ENCODE assay signal across 11 cellular contexts in the genomic region with DNA sequence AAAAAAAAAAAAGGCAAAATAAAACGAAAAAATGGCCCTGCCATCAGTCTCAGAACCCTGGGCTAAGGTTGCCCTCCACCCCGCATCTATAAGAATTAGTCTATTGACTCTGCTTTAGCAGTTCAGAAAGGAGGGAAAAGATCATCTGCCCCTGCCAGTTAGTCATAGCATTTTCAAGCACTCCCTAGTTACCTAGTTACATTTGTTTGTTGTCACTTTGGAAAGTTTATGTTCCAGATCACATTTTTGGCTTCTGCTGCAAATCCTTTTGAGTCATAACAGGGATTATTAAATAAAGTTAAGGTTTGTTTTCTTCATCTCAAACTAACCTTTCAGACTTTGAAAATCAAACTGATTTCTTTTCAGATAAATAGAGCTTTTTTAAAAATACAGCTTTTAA. TPM values are rescaled to one million over a fixed set of nuclear protein-coding genes. Genes with fewer than 3 reads are reported as not detected.
DNase-seq lines count a peak whose midpoint lies in the region; ATAC-seq, FAIRE-seq and TF ChIP-seq lines count a peak whose summit lies in the region.
"Had no signal": no experiment of that assay in that cellular context is flagged by ENCODE, and none has a peak within 500 bp of the region (broad histone marks: within the 10 kb centered on the region; RNA-seq: fewer than 3 reads in every experiment).

No MANE protein-coding gene starts in this region.

- H3K4me1 ChIP-seq in esophagus (ENCODE audit: control insufficient read depth in 2 of 2, insufficient read depth in 2 of 2, low read length in 1 of 2), result no peaks in the 10 kb centered on the region
- H3K4me1 ChIP-seq in muscle layer of colon (ENCODE audit: insufficient read depth, low read length), result peaks cover 43% of the 10 kb centered on the region

- TF ChIP-seq POLR2A in GM12891 (IDR thresholded peaks at IDR 0.05; ENCODE audit: low read depth, low read length), result no peak

- ATAC-seq in HG03378 (IDR thresholded peaks at IDR 0.05; ENCODE audit: unreplicated experiment), result no peak
- ATAC-seq in HG02798 (IDR thresholded peaks at IDR 0.05; ENCODE audit: poor library complexity, unreplicated experiment), result no peak

- 21 to 62% methylated on average over 2 of the region's 2 CpGs for WGBS in esophagus, 2 donors

- H3K36me3 ChIP-seq in esophagus (ENCODE audit: control insufficient read depth in 2 of 2, insufficient read depth in 2 of 2, low read length in 1 of 2) (peaks cover 7 to 18% of the 10 kb centered on the region in 2 donors), muscle layer of colon (ENCODE audit: insufficient read depth, low read length) (peaks cover 19% of the 10 kb centered on the region)

- no peak for FAIRE-seq in GM12891 (lab: Jason Lieb, UNC)

- in situ Hi-C loops in ACHN (cut with HindIII; ENCODE audit: low pct_ligation_motif_present, low pct_unique_long_range_greater_than_20kb, low sequenced_read_pairs), result no loop called here

- H3K9me3 ChIP-seq in esophagus (ENCODE audit: control insufficient read depth in 2 of 2, insufficient read depth in 1 of 2, low read depth in 1 of 2, low read length in 1 of 2) (no peaks in the 10 kb centered on the region), muscle layer of colon (ENCODE audit: low read length) (no peaks in the 10 kb centered on the region)

- H3K27me3 ChIP-seq in esophagus (ENCODE audit: control insufficient read depth in 1 of 2, insufficient read depth in 2 of 2, low read length in 2 of 2), result no peaks in the 10 kb centered on the region
- no peaks in the 10 kb centered on the region for H3K27me3 ChIP-seq in muscle layer of colon (ENCODE audit: control insufficient read depth in 1 of 2, insufficient read depth in 2 of 2, low read length in 2 of 2)
- H3K27me3 ChIP-seq: dorsolateral prefrontal cortex had no signal

- no peak overlapping the region for H3K9ac ChIP-seq in muscle layer of colon (ENCODE audit: low read length)

- DNase-seq in ACHN (peak; percentile 51), LHCN-M2 (ENCODE audit: low read depth) (peak; percentile 86), NCI-H526 (lab: John Stamatoyannopoulos, UW) (no peak), GM12891 (ENCODE audit: insufficient read length, low spot score) (no peak)
- DNase-seq: DND-41, dorsolateral prefrontal cortex, NCI-H510A had no signal

- H3K27ac ChIP-seq in esophagus (ENCODE audit: low read depth in 2 of 2, low read length in 1 of 2) (peak overlapping the region; percentile 18 to 45), muscle layer of colon (ENCODE audit: low read depth, low read length) (peak overlapping the region; percentile 69)
- H3K27ac ChIP-seq: dorsolateral prefrontal cortex had no signal

- H3K4me3 ChIP-seq in esophagus (ENCODE audit: low read depth in 1 of 2, low read length in 2 of 2) (no peak overlapping the region), muscle layer of colon (ENCODE audit: low read depth in 1 of 2, low read length in 2 of 2) (no peak overlapping the region)
- H3K4me3 ChIP-seq: dorsolateral prefrontal cortex had no signal

TF ChIP-seq in GM12891, 5 proteins besides CTCF, POLR2A, EP300 and RAD21:
- no peak for TF ChIP-seq TAF1 (IDR thresholded peaks at IDR 0.05; ENCODE audit: low read depth, low read length)
- TF ChIP-seq PAX5 (IDR thresholded peaks at IDR 0.05; ENCODE audit: insufficient read depth, low read length, severe bottlenecking), result no peak
- TF ChIP-seq POU2F2 (IDR thresholded peaks at IDR 0.05; ENCODE audit: low read depth, low read length), result no peak

RNA-seq across cellular contexts. Expression of a gene that starts 52.1 kb away (rescaled TPM):
- not detected in 2 replicates for total RNA-seq in LHCN-M2 (2014; rRNA removed)
- polyA plus RNA-seq in LHCN-M2 (2012), result not detected
- polyA plus RNA-seq in esophagus, result 1 to 10 TPM in 1 of 2 donors, under 1 TPM in 1; 0.54 to 2.6 TPM
- polyA plus RNA-seq in GM12891 (2012; ENCODE audit: low read depth, missing spikeins), result not detected

RNA-seq across cellular contexts. Expression of a gene that starts 60.0 kb away (rescaled TPM):
- 20.2 and 23.4 TPM in 2 replicates for total RNA-seq in LHCN-M2 (2014; rRNA removed)
- 19.0 TPM for polyA plus RNA-seq in LHCN-M2 (2012)
- polyA plus RNA-seq in esophagus, result 10 to 100 TPM; 13.0 to 17.2 TPM
- polyA plus RNA-seq in GM12891 (2012; ENCODE audit: low read depth, missing spikeins), result 21.6 TPM

Comparison
In these comparisons a context has a peak if more than half of its experiments do, and no peak if none do; other contexts are left out.
1. DNase-seq: peak in ACHN (single experiment) and LHCN-M2 (single experiment); none in NCI-H526 (0 of 2) and GM12891 (single experiment).